In the genomic region with DNA sequence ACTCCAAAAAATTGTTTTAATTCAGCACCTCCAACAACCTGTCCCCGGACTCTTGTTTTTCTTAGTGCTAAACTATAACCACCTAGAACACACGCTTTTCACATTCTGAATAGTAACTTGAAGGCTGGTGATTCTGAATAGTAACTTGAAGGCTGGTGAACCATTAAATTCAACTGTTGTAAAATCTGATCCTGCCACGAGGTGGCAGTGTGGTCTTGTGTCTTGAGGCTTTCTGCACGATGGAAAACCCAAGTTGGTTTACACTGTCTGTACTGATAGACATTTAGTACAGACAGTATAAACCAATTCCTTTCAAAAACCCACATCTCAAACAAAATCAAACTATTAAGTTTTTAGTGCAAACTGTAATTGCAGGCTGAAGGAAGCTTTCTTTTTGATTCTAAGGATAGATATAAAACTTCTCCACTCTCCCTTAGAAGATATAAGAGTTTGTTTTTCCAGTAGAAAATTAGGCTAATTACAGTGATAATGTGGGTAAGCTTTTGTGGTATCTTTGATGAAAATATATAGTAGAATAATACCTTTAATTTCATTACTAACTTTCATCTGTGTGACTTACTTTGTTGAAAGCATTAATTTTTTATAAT, we compare ENCODE assay signal across 8 cellular contexts. TPM values are rescaled to one million over a fixed set of nuclear protein-coding genes. Genes with fewer than 3 reads are reported as not detected.
DNase-seq lines count a peak whose midpoint lies in the region; ATAC-seq, FAIRE-seq and TF ChIP-seq lines count a peak whose summit lies in the region.

No MANE protein-coding gene starts in this region.

- H3K4me3 ChIP-seq in HEK293 (ENCODE audit: low read depth, low read length) (no peak overlapping the region), liver (ENCODE audit: low read depth in 1 of 3, low read length in 3 of 3) (no peak overlapping the region)

- no peak overlapping the region for H3K9ac ChIP-seq in liver (ENCODE audit: low read depth in 1 of 2, low read length in 2 of 2)

- peak; percentile 97 to 98 for TF ChIP-seq RAD21 in liver (IDR thresholded peaks at IDR 0.05)

- peak; percentile 73 for TF ChIP-seq CTCF in HEK293 (tag by site-specific recombination; IDR thresholded peaks at IDR 0.05)
- TF ChIP-seq CTCF in liver (IDR thresholded peaks at IDR 0.05; ENCODE audit: low read depth, low read length, missing input control): peak; percentile 81

- H3K27ac ChIP-seq in HEK293 (ENCODE audit: extremely low read depth, low read depth, low read length): no peak overlapping the region
- H3K27ac ChIP-seq in liver (ENCODE audit: low read depth in 1 of 2, low read length in 2 of 2): no peak overlapping the region

- H3K9me3 ChIP-seq in HEK293 (ENCODE audit: control insufficient read depth, insufficient read depth, low read depth, low read length) (no peaks in the 10 kb centered on the region), liver (ENCODE audit: control insufficient read depth in 4 of 4, low read length in 3 of 4) (no peaks in the 10 kb centered on the region)

- FAIRE-seq in colon (lab: Jason Lieb, UNC): peak; percentile 53

- CTCF ChIA-PET in HEK293 (lab: Yijun Ruan, JAX): interaction anchor here (0.6 to 6.9 kb wide), 49 partner anchors 11 to 1339 kb away, joined by 3 to 115 read pairs (median 4); no protein-coding TSS in a partner anchor

- 4% methylated on average over 4 of the region's 4 CpGs for WGBS in liver

- H3K4me1 ChIP-seq in HEK293 (ENCODE audit: control insufficient read depth, insufficient read depth, low read length) (no peaks in the 10 kb centered on the region), liver (ENCODE audit: control insufficient read depth in 4 of 4, insufficient read depth in 4 of 4, low read length in 3 of 4) (no peaks in the 10 kb centered on the region)

- POLR2A ChIA-PET in HEK293 (lab: Yijun Ruan, JAX): no interaction called here

- no peak for ATAC-seq in HG02571 (IDR thresholded peaks at IDR 0.05; ENCODE audit: unreplicated experiment)

- H3K36me3 ChIP-seq in HEK293 (ENCODE audit: control insufficient read depth in 2 of 2, insufficient read depth in 1 of 2, low read length in 2 of 2) (no peaks in the 10 kb centered on the region), liver (ENCODE audit: control insufficient read depth in 4 of 4, insufficient read depth in 3 of 4, low read depth in 1 of 4, low read length in 3 of 4) (no peaks in the 10 kb centered on the region)

- H3K27me3 ChIP-seq in liver (ENCODE audit: control insufficient read depth in 4 of 4, insufficient read depth in 4 of 4, low read length in 3 of 4): peaks cover 0 to 4% (median 0%) of the 10 kb centered on the region in 4 donors

- DNase-seq in Ammon's horn (ENCODE audit: low spot score) (peak; percentile 92), NCI-H460 (ENCODE audit: extremely low read depth, low read depth) (peak; percentile 61)
- peak; percentile 76 for DNase-seq in activated CD4-positive, alpha-beta T cell treated with anti-CD3 and anti-CD28 coated beads for 48 hours
- DNase-seq in stimulated activated CD4-positive, alpha-beta T cell treated with anti-CD3 and anti-CD28 coated beads, TNF-alpha, amount 100 ng/mL, for 24 hours (ENCODE audit: low read depth in 3 of 3): peak; percentile 44 to 52 (median 51)

TF ChIP-seq in HEK293, 187 proteins besides CTCF, POLR2A, EP300 and RAD21:
- peak; percentile 39; the same call in 1 of the 2 replicates for TF ChIP-seq ZNF660 (tag by site-specific recombination; IDR thresholded peaks at IDR 0.05)
- peak; percentile 14; the same call in 1 of the 2 replicates for TF ChIP-seq ZNF513 (tag by site-specific recombination; IDR thresholded peaks at IDR 0.05)
- no peak for TF ChIP-seq ZNF404 (tag by site-specific recombination; IDR thresholded peaks at IDR 0.05)
- TF ChIP-seq ZFP37 (tag by site-specific recombination; IDR thresholded peaks at IDR 0.05): 0 out of 2 replicates have a peak, but pooled peaks have one; percentile 34
- TF ChIP-seq GLIS2 (tag by site-specific recombination; IDR thresholded peaks at IDR 0.05): no peak
- TF ChIP-seq ZNF654 (tag by site-specific recombination; IDR thresholded peaks at IDR 0.05; ENCODE audit: low read depth): peak; percentile 81
- no peak for TF ChIP-seq ZNF121 (tag by site-specific recombination; IDR thresholded peaks at IDR 0.05)
- TF ChIP-seq ZNF2 (tag by site-specific recombination; IDR thresholded peaks at IDR 0.05): 0 out of 2 replicates have a peak, but pooled peaks have one; percentile 39

TF ChIP-seq in liver, 16 proteins besides CTCF, POLR2A, EP300 and RAD21:
- no peak for TF ChIP-seq HNF4A (conservative IDR thresholded peaks at IDR 0.05)
- no peak for TF ChIP-seq GABPA (IDR thresholded peaks at IDR 0.05 in 1 of 2, conservative IDR thresholded peaks at IDR 0.05 in 1 of 2)
- TF ChIP-seq FOXA2 (IDR thresholded peaks at IDR 0.05): no peak
- no peak for TF ChIP-seq SP1 (IDR thresholded peaks at IDR 0.05)
- TF ChIP-seq ATF3 (IDR thresholded peaks at IDR 0.05): no peak
- no peak for TF ChIP-seq TAF1 (conservative IDR thresholded peaks at IDR 0.05)
- TF ChIP-seq, protein P1, sequence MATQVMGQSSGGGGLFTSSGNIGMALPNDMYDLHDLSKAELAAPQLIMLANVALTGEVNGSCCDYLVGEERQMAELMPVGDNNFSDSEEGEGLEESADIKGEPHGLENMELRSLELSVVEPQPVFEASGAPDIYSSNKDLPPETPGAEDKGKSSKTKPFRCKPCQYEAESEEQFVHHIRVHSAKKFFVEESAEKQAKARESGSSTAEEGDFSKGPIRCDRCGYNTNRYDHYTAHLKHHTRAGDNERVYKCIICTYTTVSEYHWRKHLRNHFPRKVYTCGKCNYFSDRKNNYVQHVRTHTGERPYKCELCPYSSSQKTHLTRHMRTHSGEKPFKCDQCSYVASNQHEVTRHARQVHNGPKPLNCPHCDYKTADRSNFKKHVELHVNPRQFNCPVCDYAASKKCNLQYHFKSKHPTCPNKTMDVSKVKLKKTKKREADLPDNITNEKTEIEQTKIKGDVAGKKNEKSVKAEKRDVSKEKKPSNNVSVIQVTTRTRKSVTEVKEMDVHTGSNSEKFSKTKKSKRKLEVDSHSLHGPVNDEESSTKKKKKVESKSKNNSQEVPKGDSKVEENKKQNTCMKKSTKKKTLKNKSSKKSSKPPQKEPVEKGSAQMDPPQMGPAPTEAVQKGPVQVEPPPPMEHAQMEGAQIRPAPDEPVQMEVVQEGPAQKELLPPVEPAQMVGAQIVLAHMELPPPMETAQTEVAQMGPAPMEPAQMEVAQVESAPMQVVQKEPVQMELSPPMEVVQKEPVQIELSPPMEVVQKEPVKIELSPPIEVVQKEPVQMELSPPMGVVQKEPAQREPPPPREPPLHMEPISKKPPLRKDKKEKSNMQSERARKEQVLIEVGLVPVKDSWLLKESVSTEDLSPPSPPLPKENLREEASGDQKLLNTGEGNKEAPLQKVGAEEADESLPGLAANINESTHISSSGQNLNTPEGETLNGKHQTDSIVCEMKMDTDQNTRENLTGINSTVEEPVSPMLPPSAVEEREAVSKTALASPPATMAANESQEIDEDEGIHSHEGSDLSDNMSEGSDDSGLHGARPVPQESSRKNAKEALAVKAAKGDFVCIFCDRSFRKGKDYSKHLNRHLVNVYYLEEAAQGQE (IDR thresholded peaks at IDR 0.05): no peak
- TF ChIP-seq RXRA (IDR thresholded peaks at IDR 0.05): no peak
- no peak for TF ChIP-seq NR2F2 (IDR thresholded peaks at IDR 0.05)
- no peak for TF ChIP-seq EGR1 (IDR thresholded peaks at IDR 0.05; ENCODE audit: low read depth in 2 of 2)
- TF ChIP-seq, protein P2, sequence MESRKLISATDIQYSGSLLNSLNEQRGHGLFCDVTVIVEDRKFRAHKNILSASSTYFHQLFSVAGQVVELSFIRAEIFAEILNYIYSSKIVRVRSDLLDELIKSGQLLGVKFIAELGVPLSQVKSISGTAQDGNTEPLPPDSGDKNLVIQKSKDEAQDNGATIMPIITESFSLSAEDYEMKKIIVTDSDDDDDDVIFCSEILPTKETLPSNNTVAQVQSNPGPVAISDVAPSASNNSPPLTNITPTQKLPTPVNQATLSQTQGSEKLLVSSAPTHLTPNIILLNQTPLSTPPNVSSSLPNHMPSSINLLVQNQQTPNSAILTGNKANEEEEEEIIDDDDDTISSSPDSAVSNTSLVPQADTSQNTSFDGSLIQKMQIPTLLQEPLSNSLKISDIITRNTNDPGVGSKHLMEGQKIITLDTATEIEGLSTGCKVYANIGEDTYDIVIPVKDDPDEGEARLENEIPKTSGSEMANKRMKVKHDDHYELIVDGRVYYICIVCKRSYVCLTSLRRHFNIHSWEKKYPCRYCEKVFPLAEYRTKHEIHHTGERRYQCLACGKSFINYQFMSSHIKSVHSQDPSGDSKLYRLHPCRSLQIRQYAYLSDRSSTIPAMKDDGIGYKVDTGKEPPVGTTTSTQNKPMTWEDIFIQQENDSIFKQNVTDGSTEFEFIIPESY (IDR thresholded peaks at IDR 0.05): no peak
- TF ChIP-seq FOXA1 (IDR thresholded peaks at IDR 0.05): no peak
- TF ChIP-seq HNF4G (IDR thresholded peaks at IDR 0.05): no peak

RNA-seq across cellular contexts. Expression of gene VAPA, which starts 57.6 kb away (rescaled TPM):
- total RNA-seq in NCI-H460 (2014; rRNA removed; shearing (Covaris generic)): 321 and 343 TPM in 2 replicates
- polyA plus RNA-seq in NCI-H460 (2014; cell fraction: nucleus; rRNA removed): 88.7 and 114 TPM in 2 replicates
- 100 to 1,000 TPM in 1 of 2 donors, 10 to 100 TPM in 1; 98.6 to 114 TPM for total RNA-seq in liver
- polyA plus RNA-seq in liver: 10 to 100 TPM; 80.7 to 83.3 TPM
